Comparison of ENCODE assay signal across 19 cellular contexts in genomic region chr11:61959678-61960077, GRCh38. TPM values are rescaled to one million over a fixed set of nuclear protein-coding genes. Genes with fewer than 3 reads are reported as not detected.
DNase-seq lines count a peak whose midpoint lies in the region; ATAC-seq, FAIRE-seq and TF ChIP-seq lines count a peak whose summit lies in the region.
"Had no signal": no experiment of that assay in that cellular context is flagged by ENCODE, and none has a peak within 500 bp of the region (broad histone marks: within the 10 kb centered on the region; RNA-seq: fewer than 3 reads in every experiment).

No MANE protein-coding gene starts in this region.

- in situ Hi-C loops in ACHN (cut with HindIII; ENCODE audit: low pct_ligation_motif_present, low pct_unique_long_range_greater_than_20kb, low sequenced_read_pairs) = no loop called here

- peak; percentile 17 for DNase-seq in activated T-cell treated with anti-CD3 and anti-CD28 coated beads, Interleukin-2, amount 50 U/mL, for 1 hour
- DNase-seq in activated T-cell treated with anti-CD3 and anti-CD28 coated beads, Interleukin-2, amount 50 U/mL, for 4 hours = no peak
- DNase-seq in T-helper 17 cell (no peak), kidney (peak; percentile 36), testis (peak; percentile 15), ACHN (no peak), SIG-M5 treated with dmso at 0.1 percent for 504 hours (lab: John Stamatoyannopoulos, UW; ENCODE audit: unreplicated experiment) (no peak)
- DNase-seq: GM23248, lower lobe of right lung, NCI-H1092 treated with DMSO at 0.1 percent for 48 hours, NCI-H2029 treated with DMSO at 0.1 percent for 48 hours, nucleus accumbens, T-helper 9 cell had no signal

- peaks cover 12 to 17% of the 10 kb centered on the region in 2 donors for H3K36me3 ChIP-seq in kidney (ENCODE audit: control insufficient read depth in 1 of 2, insufficient read depth in 2 of 2, low read length in 2 of 2)
- no peaks in the 10 kb centered on the region for H3K36me3 ChIP-seq in testis (ENCODE audit: low read depth, missing control alignments)

- FAIRE-seq in kidney (lab: Jason Lieb, UNC) = no peak
- FAIRE-seq: bronchial epithelial cell, G401.6 had no signal

- no peak overlapping the region for H3K9ac ChIP-seq in kidney (ENCODE audit: low read length in 2 of 2)
- H3K9ac ChIP-seq: GM23248 had no signal

- no peak overlapping the region for H3K4me3 ChIP-seq in kidney (ENCODE audit: low read length in 2 of 2)
- H3K4me3 ChIP-seq in testis = no peak overlapping the region
- H3K4me3 ChIP-seq: GM23248, lower lobe of right lung had no signal

- peak overlapping the region; percentile 19 for H3K27ac Mint-ChIP-seq in T-helper 17 cell
- H3K27ac Mint-ChIP-seq: dendritic cell treated with granulocyte-macrophage colony-stimulating factor and Interleukin-4, amounts not matched to agents 40 ng/mL and 50 ng/mL, for 4 days had no signal

- H3K36me3 Mint-ChIP-seq in activated T-cell treated with anti-CD3 and anti-CD28 coated beads, Interleukin-2, amount 50 U/mL, for 4 hours (ENCODE audit: insufficient read depth) = peaks cover 18% of the 10 kb centered on the region
- peaks cover under 1% of the 10 kb centered on the region for H3K36me3 Mint-ChIP-seq in T-helper 17 cell (ENCODE audit: low read depth)

- H3K4me1 ChIP-seq in kidney (ENCODE audit: control insufficient read depth in 1 of 2, insufficient read depth in 1 of 2, low read depth in 1 of 2, low read length in 2 of 2) (peaks cover 17 to 29% of the 10 kb centered on the region in 2 donors), testis (peaks cover 45% of the 10 kb centered on the region)

- ATAC-seq in activated T-cell treated with anti-CD3 and anti-CD28 coated beads, Interleukin-2, amount 50 U/mL, for 4 hours = no peak
- ATAC-seq in T-helper 17 cell (no peak), GM19455 (IDR thresholded peaks at IDR 0.05; ENCODE audit: unreplicated experiment) (no peak)
- ATAC-seq: lower lobe of right lung had no signal

- H3K9me3 ChIP-seq in T-helper 17 cell (ENCODE audit: control insufficient read depth, low read length, poor library complexity, severe bottlenecking) (no peaks in the 10 kb centered on the region), kidney (ENCODE audit: control insufficient read depth in 1 of 2, low read length in 2 of 2) (no peaks in the 10 kb centered on the region), testis (no peaks in the 10 kb centered on the region)
- H3K9me3 ChIP-seq: lower lobe of right lung had no signal

- H3K27me3 Mint-ChIP-seq in activated T-cell treated with anti-CD3 and anti-CD28 coated beads, Interleukin-2, amount 50 U/mL, for 4 hours (ENCODE audit: low read depth) = peaks cover 12% of the 10 kb centered on the region
- peaks cover 10% of the 10 kb centered on the region for H3K27me3 Mint-ChIP-seq in T-helper 17 cell
- H3K27me3 Mint-ChIP-seq: dendritic cell treated with granulocyte-macrophage colony-stimulating factor and Interleukin-4, amounts not matched to agents 40 ng/mL and 50 ng/mL, for 4 days had no signal

- H3K4me1 Mint-ChIP-seq in activated T-cell treated with anti-CD3 and anti-CD28 coated beads, Interleukin-2, amount 50 U/mL, for 4 hours (ENCODE audit: low read depth) = peaks cover 37% of the 10 kb centered on the region
- peaks cover 24% of the 10 kb centered on the region for H3K4me1 Mint-ChIP-seq in T-helper 17 cell

- no peaks in the 10 kb centered on the region for H3K9me3 Mint-ChIP-seq in activated T-cell treated with anti-CD3 and anti-CD28 coated beads, Interleukin-2, amount 50 U/mL, for 4 hours
- H3K9me3 Mint-ChIP-seq: dendritic cell treated with granulocyte-macrophage colony-stimulating factor and Interleukin-4, amounts not matched to agents 40 ng/mL and 50 ng/mL, for 4 days had no signal

- no peak for TF ChIP-seq POLR2A in testis (IDR thresholded peaks at IDR 0.05)

- intact Hi-C loops in kidney (cut with DNase I) = no loop called here
- intact Hi-C loops in testis (cut with DNase I; ENCODE audit: low total_unique reads) = loop anchor here (10.0 kb wide), 1 partner anchor 165 kb away; the partner anchor contains the start of genes FEN1 and TMEM258

- H3K27me3 ChIP-seq in testis = no peaks in the 10 kb centered on the region

- WGBS in testis, 2 donors = 87 to 93% methylated on average over 6 of the region's 6 CpGs

- H3K27ac ChIP-seq in kidney (ENCODE audit: low read depth in 2 of 2, low read length in 2 of 2) = no peak overlapping the region
- no peak overlapping the region for H3K27ac ChIP-seq in testis
- H3K27ac ChIP-seq: C4-2B, GM23248, lower lobe of right lung had no signal

- no peak overlapping the region for H3K4me3 Mint-ChIP-seq in activated T-cell treated with anti-CD3 and anti-CD28 coated beads, Interleukin-2, amount 50 U/mL, for 4 hours
- H3K4me3 Mint-ChIP-seq in T-helper 17 cell = no peak overlapping the region
- H3K4me3 Mint-ChIP-seq: dendritic cell treated with granulocyte-macrophage colony-stimulating factor and Interleukin-4, amounts not matched to agents 40 ng/mL and 50 ng/mL, for 4 days had no signal

- TF ChIP-seq CTCF in kidney (IDR thresholded peaks at IDR 0.05; ENCODE audit: borderline replicate concordance, extremely low read depth, insufficient read depth) (no peak), testis (IDR thresholded peaks at IDR 0.05) (no peak)

RNA-seq across cellular contexts. Expression of gene FTH1, which starts 7.8 kb away (rescaled TPM):
- total RNA-seq in activated T-cell treated with anti-CD3 and anti-CD28 coated beads, Interleukin-2, amount 50 U/mL, for 4 hours = 100 to 1,000 TPM; 351 to 505 (median 363) TPM
- total RNA-seq in T-helper 17 cell (1,000 to 10,000 TPM; 1,744 to 2,260 TPM), kidney (3,221 TPM), testis (1,000 to 10,000 TPM; 1,162 to 1,419 TPM)
- polyA plus RNA-seq in kidney (ENCODE audit: insufficient read depth, low read depth, low replicate concordance) (7,914 TPM), testis (ENCODE audit: insufficient read depth, low read depth, low replicate concordance) (2,237 TPM)

RNA-seq across cellular contexts. Expression of gene BEST1, which starts 9.5 kb away (rescaled TPM):
- total RNA-seq in activated T-cell treated with anti-CD3 and anti-CD28 coated beads, Interleukin-2, amount 50 U/mL, for 4 hours = not detected
- under 1 TPM; 0.26 to 0.35 TPM for total RNA-seq in T-helper 17 cell
- total RNA-seq in kidney = 7.1 TPM
- polyA plus RNA-seq in kidney (ENCODE audit: insufficient read depth, low read depth, low replicate concordance) = 0.62 TPM
- 10 to 100 TPM; 21.0 to 33.4 TPM for total RNA-seq in testis
- 9.2 TPM for polyA plus RNA-seq in testis (ENCODE audit: insufficient read depth, low read depth, low replicate concordance)
- total RNA-seq: activated CD8-positive, alpha-beta memory T cell treated with anti-CD3 and anti-CD28 coated beads for 36 hours had no signal

RNA-seq across cellular contexts. Expression of gene RAB3IL1, which starts 42.3 kb away (rescaled TPM):
- total RNA-seq in activated T-cell treated with anti-CD3 and anti-CD28 coated beads, Interleukin-2, amount 50 U/mL, for 4 hours = 1 to 10 TPM in 1 of 3 donors, under 1 TPM in 1, not detected in 1; 0.15 to 1.4 TPM
- total RNA-seq in T-helper 17 cell (not detected), kidney (14.6 TPM), testis (10 to 100 TPM; 57.7 to 65.8 TPM)
- polyA plus RNA-seq in kidney (ENCODE audit: insufficient read depth, low read depth, low replicate concordance) (27.8 TPM), testis (ENCODE audit: insufficient read depth, low read depth, low replicate concordance) (88.2 TPM)
- total RNA-seq: activated CD8-positive, alpha-beta memory T cell treated with anti-CD3 and anti-CD28 coated beads for 36 hours had no signal

Comparison
In these comparisons a context has a peak if more than half of its experiments do, and no peak if none do; other contexts are left out.
1. DNase-seq: peak in activated T-cell treated with anti-CD3 and anti-CD28 coated beads, Interleukin-2, amount 50 U/mL, for 1 hour (single experiment), kidney (single experiment) and testis (single experiment); none in activated T-cell treated with anti-CD3 and anti-CD28 coated beads, Interleukin-2, amount 50 U/mL, for 4 hours (single experiment), T-helper 17 cell (0 of 3), ACHN (single experiment) and SIG-M5 treated with dmso at 0.1 percent for 504 hours (single experiment).